In genomic region chr19:17227798-17228367, GRCh38 we compare ENCODE assay signal across 1 cellular context.
TF ChIP-seq lines count a peak whose summit lies in the region.

No MANE protein-coding gene starts in this region.

TF ChIP-seq in HepG2, 621 proteins besides CTCF, POLR2A, EP300 and RAD21:
- peak; percentile 42 for TF ChIP-seq RBM22 (optimal IDR thresholded peaks at IDR 0.05; ENCODE audit: low read length)
- peak; percentile 52 for TF ChIP-seq AGO2 (optimal IDR thresholded peaks at IDR 0.05; ENCODE audit: low read depth, low read length)
- TF ChIP-seq ZBTB38 (CRISPR knock-in tag; IDR thresholded peaks at IDR 0.05), result peak; percentile 82
- no peak for TF ChIP-seq SAP130 (CRISPR knock-in tag; IDR thresholded peaks at IDR 0.05; ENCODE audit: low read depth)
- TF ChIP-seq, protein P1, sequence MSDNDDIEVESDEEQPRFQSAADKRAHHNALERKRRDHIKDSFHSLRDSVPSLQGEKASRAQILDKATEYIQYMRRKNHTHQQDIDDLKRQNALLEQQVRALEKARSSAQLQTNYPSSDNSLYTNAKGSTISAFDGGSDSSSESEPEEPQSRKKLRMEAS (IDR thresholded peaks at IDR 0.05), result 0 out of 2 replicates have a peak, but pooled peaks have one; percentile 22
- TF ChIP-seq, protein P2, sequence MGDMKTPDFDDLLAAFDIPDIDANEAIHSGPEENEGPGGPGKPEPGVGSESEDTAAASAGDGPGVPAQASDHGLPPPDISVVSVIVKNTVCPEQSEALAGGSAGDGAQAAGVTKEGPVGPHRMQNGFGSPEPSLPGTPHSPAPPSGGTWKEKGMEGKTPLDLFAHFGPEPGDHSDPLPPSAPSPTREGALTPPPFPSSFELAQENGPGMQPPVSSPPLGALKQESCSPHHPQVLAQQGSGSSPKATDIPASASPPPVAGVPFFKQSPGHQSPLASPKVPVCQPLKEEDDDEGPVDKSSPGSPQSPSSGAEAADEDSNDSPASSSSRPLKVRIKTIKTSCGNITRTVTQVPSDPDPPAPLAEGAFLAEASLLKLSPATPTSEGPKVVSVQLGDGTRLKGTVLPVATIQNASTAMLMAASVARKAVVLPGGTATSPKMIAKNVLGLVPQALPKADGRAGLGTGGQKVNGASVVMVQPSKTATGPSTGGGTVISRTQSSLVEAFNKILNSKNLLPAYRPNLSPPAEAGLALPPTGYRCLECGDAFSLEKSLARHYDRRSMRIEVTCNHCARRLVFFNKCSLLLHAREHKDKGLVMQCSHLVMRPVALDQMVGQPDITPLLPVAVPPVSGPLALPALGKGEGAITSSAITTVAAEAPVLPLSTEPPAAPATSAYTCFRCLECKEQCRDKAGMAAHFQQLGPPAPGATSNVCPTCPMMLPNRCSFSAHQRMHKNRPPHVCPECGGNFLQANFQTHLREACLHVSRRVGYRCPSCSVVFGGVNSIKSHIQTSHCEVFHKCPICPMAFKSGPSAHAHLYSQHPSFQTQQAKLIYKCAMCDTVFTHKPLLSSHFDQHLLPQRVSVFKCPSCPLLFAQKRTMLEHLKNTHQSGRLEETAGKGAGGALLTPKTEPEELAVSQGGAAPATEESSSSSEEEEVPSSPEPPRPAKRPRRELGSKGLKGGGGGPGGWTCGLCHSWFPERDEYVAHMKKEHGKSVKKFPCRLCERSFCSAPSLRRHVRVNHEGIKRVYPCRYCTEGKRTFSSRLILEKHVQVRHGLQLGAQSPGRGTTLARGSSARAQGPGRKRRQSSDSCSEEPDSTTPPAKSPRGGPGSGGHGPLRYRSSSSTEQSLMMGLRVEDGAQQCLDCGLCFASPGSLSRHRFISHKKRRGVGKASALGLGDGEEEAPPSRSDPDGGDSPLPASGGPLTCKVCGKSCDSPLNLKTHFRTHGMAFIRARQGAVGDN (CRISPR knock-in tag; IDR thresholded peaks at IDR 0.05), result 0 out of 2 replicates have a peak, but pooled peaks have one; percentile 19
- TF ChIP-seq, protein P3, sequence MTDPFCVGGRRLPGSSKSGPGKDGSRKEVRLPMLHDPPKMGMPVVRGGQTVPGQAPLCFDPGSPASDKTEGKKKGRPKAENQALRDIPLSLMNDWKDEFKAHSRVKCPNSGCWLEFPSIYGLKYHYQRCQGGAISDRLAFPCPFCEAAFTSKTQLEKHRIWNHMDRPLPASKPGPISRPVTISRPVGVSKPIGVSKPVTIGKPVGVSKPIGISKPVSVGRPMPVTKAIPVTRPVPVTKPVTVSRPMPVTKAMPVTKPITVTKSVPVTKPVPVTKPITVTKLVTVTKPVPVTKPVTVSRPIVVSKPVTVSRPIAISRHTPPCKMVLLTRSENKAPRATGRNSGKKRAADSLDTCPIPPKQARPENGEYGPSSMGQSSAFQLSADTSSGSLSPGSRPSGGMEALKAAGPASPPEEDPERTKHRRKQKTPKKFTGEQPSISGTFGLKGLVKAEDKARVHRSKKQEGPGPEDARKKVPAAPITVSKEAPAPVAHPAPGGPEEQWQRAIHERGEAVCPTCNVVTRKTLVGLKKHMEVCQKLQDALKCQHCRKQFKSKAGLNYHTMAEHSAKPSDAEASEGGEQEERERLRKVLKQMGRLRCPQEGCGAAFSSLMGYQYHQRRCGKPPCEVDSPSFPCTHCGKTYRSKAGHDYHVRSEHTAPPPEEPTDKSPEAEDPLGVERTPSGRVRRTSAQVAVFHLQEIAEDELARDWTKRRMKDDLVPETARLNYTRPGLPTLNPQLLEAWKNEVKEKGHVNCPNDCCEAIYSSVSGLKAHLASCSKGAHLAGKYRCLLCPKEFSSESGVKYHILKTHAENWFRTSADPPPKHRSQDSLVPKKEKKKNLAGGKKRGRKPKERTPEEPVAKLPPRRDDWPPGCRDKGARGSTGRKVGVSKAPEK (CRISPR knock-in tag; IDR thresholded peaks at IDR 0.05; ENCODE audit: borderline replicate concordance), result no peak
- no peak for TF ChIP-seq YEATS2 (CRISPR knock-in tag; IDR thresholded peaks at IDR 0.05; ENCODE audit: borderline replicate concordance)
- no peak for TF ChIP-seq ZBTB7B (CRISPR knock-in tag; IDR thresholded peaks at IDR 0.05)
- no peak for TF ChIP-seq HES4 (CRISPR knock-in tag; IDR thresholded peaks at IDR 0.05; ENCODE audit: borderline replicate concordance)
- no peak for TF ChIP-seq BRD4 (CRISPR knock-in tag; IDR thresholded peaks at IDR 0.05)
- TF ChIP-seq, protein P4, sequence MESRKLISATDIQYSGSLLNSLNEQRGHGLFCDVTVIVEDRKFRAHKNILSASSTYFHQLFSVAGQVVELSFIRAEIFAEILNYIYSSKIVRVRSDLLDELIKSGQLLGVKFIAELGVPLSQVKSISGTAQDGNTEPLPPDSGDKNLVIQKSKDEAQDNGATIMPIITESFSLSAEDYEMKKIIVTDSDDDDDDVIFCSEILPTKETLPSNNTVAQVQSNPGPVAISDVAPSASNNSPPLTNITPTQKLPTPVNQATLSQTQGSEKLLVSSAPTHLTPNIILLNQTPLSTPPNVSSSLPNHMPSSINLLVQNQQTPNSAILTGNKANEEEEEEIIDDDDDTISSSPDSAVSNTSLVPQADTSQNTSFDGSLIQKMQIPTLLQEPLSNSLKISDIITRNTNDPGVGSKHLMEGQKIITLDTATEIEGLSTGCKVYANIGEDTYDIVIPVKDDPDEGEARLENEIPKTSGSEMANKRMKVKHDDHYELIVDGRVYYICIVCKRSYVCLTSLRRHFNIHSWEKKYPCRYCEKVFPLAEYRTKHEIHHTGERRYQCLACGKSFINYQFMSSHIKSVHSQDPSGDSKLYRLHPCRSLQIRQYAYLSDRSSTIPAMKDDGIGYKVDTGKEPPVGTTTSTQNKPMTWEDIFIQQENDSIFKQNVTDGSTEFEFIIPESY (CRISPR knock-in tag; IDR thresholded peaks at IDR 0.05), result peak; percentile 86
- TF ChIP-seq ZNF547 (CRISPR knock-in tag; IDR thresholded peaks at IDR 0.05), result no peak
